8 cellular contexts compared by ENCODE assay signal in genomic region chr3:49723631-49724551, GRCh38. TPM values are rescaled to one million over a fixed set of nuclear protein-coding genes. Genes with fewer than 3 reads are reported as not detected.
DNase-seq lines count a peak whose midpoint lies in the region; ATAC-seq and TF ChIP-seq lines count a peak whose summit lies in the region.

Gene GMPPB, minus strand, starts transcription at chr3:49723951. Its CDS starts 225 bp downstream, at chr3:49723726.

- H3K27me3 ChIP-seq in BJ (ENCODE audit: control insufficient read depth, insufficient read depth, low read length), result no peaks in the 10 kb centered on the region

- no peaks in the 10 kb centered on the region for H3K27me3 Mint-ChIP-seq in activated CD4-positive, alpha-beta T cell treated with anti-CD3 and anti-CD28 coated beads for 36 hours
- no peaks in the 10 kb centered on the region for H3K27me3 Mint-ChIP-seq in chondrocyte (ENCODE audit: low read depth)

- POLR2A ChIA-PET in BJ (lab: Charles Lee), result no interaction called here
- POLR2A ChIA-PET in activated CD4-positive, alpha-beta T cell treated with anti-CD3 and anti-CD28 coated beads for 36 hours (lab: Charles Lee), result interaction anchor here (0.6 to 1.7 kb wide), 4 partner anchors 23 to 482 kb away, joined by 4 to 5 read pairs (median 4); partner anchors contain the start of gene UBA7

- H3K4me3 ChIP-seq in BJ (ENCODE audit: low read depth, low read length), result peak within 1 kb of the TSS; percentile 100

- peak within 1 kb of the TSS; percentile 92 for H3K4me3 Mint-ChIP-seq in activated CD4-positive, alpha-beta T cell treated with anti-CD3 and anti-CD28 coated beads for 36 hours
- H3K4me3 Mint-ChIP-seq in chondrocyte (ENCODE audit: unreplicated experiment), result peak within 1 kb of the TSS; percentile 90

- H3K27ac Mint-ChIP-seq in activated CD4-positive, alpha-beta T cell treated with anti-CD3 and anti-CD28 coated beads for 36 hours, result peak within 1 kb of the TSS; percentile 96
- H3K27ac Mint-ChIP-seq in chondrocyte (ENCODE audit: unreplicated experiment), result peak within 1 kb of the TSS; percentile 99

- ATAC-seq in HG03457 (IDR thresholded peaks at IDR 0.05; ENCODE audit: unreplicated experiment), result peak; percentile 70
- peak; percentile 87 for ATAC-seq in activated CD4-positive, alpha-beta T cell treated with anti-CD3 and anti-CD28 coated beads for 36 hours

- DNase-seq in BJ (ENCODE audit: low read depth), result peak; percentile 76
- DNase-seq in GM19240 (ENCODE audit: insufficient read length, low spot score), result peak; percentile 98
- peak; percentile 60 for DNase-seq in NCI-H524 treated with DMSO at 0.1 percent for 48 hours (lab: John Stamatoyannopoulos, UW)
- DNase-seq in activated CD4-positive, alpha-beta T cell treated with anti-CD3 and anti-CD28 coated beads for 36 hours, result peak; percentile 97
- peak; percentile 99 for DNase-seq in chondrocyte (ENCODE audit: low spot score)
- peak; percentile 91 for DNase-seq in kidney glomerular epithelial cell (lab: John Stamatoyannopoulos, UW)
- DNase-seq in stimulated activated CD4-positive, alpha-beta T cell treated with anti-CD3 and anti-CD28 coated beads, Interleukin-15, amount 100 ng/mL, for 48 hours (ENCODE audit: low read depth in 2 of 2), result peak; percentile 90 to 92

- H3K4me1 Mint-ChIP-seq in activated CD4-positive, alpha-beta T cell treated with anti-CD3 and anti-CD28 coated beads for 36 hours, result peaks cover 22% of the 10 kb centered on the region
- H3K4me1 Mint-ChIP-seq in chondrocyte (ENCODE audit: low read depth), result peaks cover 44% of the 10 kb centered on the region

- intact Hi-C loops in activated CD4-positive, alpha-beta T cell treated with anti-CD3 and anti-CD28 coated beads for 36 hours (cut with DNase I, micrococcal nuclease), result loop anchor here (1.0 to 10.0 kb wide), 13 partner anchors 35 to 1007 kb away; partner anchors contain the start of genes MST1R (in 2 of the 2), DAG1 (in 1 of the 2), GNAI2 (in 1 of the 2) and HYAL3 (in 1 of the 2)

- H3K36me3 Mint-ChIP-seq in activated CD4-positive, alpha-beta T cell treated with anti-CD3 and anti-CD28 coated beads for 36 hours (ENCODE audit: low read depth), result peaks cover 17% of the 10 kb centered on the region
- H3K36me3 Mint-ChIP-seq in chondrocyte (ENCODE audit: low read depth), result peaks cover 6% of the 10 kb centered on the region

- TF ChIP-seq CTCF in BJ (IDR thresholded peaks at IDR 0.05; ENCODE audit: insufficient read depth, low read depth, low read length) (no peak), chondrocyte (IDR thresholded peaks at IDR 0.05) (peak; percentile 9)

- peaks cover 28% of the 10 kb centered on the region for H3K36me3 ChIP-seq in BJ (ENCODE audit: control insufficient read depth, insufficient read depth, low read length)

- CTCF ChIA-PET in BJ (lab: Yijun Ruan, JAX), result interaction anchor here (1.4 kb wide), 1 partner anchor 79 kb away, joined by 5 read pairs; the partner anchor contains the start of gene INKA1
- CTCF ChIA-PET in activated CD4-positive, alpha-beta T cell treated with anti-CD3 and anti-CD28 coated beads for 36 hours (lab: Charles Lee), result interaction anchor here (0.7 to 1.5 kb wide), 3 partner anchors 78 to 859 kb away, joined by 4 to 5 read pairs (median 4); no protein-coding TSS in a partner anchor

- H3K9me3 Mint-ChIP-seq in activated CD4-positive, alpha-beta T cell treated with anti-CD3 and anti-CD28 coated beads for 36 hours (ENCODE audit: low read depth), result no peaks in the 10 kb centered on the region
- H3K9me3 Mint-ChIP-seq in chondrocyte (ENCODE audit: low read depth), result no peaks in the 10 kb centered on the region

RNA-seq across cellular contexts. Expression of gene GMPPB, which starts in this region (rescaled TPM):
- 19.0 and 30.0 TPM in 2 replicates for polyA plus RNA-seq in BJ (2011; rRNA removed)
- 15.3 and 23.1 TPM in 2 replicates for polyA minus RNA-seq in BJ (2011; rRNA and poly(A)+ RNA removed)
- 10 to 100 TPM; 21.0 to 32.1 TPM for total RNA-seq in activated CD4-positive, alpha-beta T cell treated with anti-CD3 and anti-CD28 coated beads for 36 hours
- 27.6 to 50.2 TPM (median 28.4 TPM) in 3 replicates for total RNA-seq in chondrocyte

Comparison
In these comparisons a context has a peak if more than half of its experiments do, and no peak if none do; other contexts are left out.
1. Peak in every context shown above with its lines: DNase-seq, ATAC-seq and H3K4me3 ChIP-seq.